10 cellular contexts compared by ENCODE assay signal in genomic region chr2:134583997-134584520, GRCh38.
"Had no signal": no experiment of that assay in that cellular context is flagged by ENCODE, and none has a peak within 500 bp of the region (broad histone marks: within the 10 kb centered on the region; RNA-seq: fewer than 3 reads in every experiment).

No MANE protein-coding gene starts in this region.

- H3K4me3 ChIP-seq: cardiac muscle cell, hepatocyte, skin epidermis, tibial artery, vagina had no signal

- H3K36me3 ChIP-seq: cardiac muscle cell, tibial artery, vagina had no signal

- H3K9me3 ChIP-seq: tibial artery, vagina had no signal

- H3K27me3 ChIP-seq: cardiac muscle cell, hepatocyte, tibial artery, vagina had no signal

- DNase-seq: activated CD4-positive, alpha-beta T cell treated with anti-CD3 and anti-CD28 coated beads for 36 hours; activated T-cell treated with anti-CD3 and anti-CD28 coated beads, Interleukin-2, amount 50 U/mL, for 1 hour; aorta; posterior cingulate gyrus; tibial artery had no signal

- H3K27ac ChIP-seq: cardiac muscle cell, hepatocyte, skin epidermis, tibial artery, vagina, VCaP had no signal

- ATAC-seq: activated CD4-positive, alpha-beta T cell treated with anti-CD3 and anti-CD28 coated beads for 36 hours had no signal

- H3K4me1 ChIP-seq: tibial artery, vagina had no signal
